Comparison of ENCODE assay signal across 1 cellular context in genomic region chr9:122092611-122093506, GRCh38.
TF ChIP-seq lines count a peak whose summit lies in the region.

TTLL11 (minus strand) TSS chr9:122093308; CDS start chr9:122093148, 160 bp downstream.

TF ChIP-seq in SK-N-SH, 30 proteins besides CTCF, POLR2A, EP300 and RAD21 (continued from another document):
- peak; percentile 99 for TF ChIP-seq SIN3A (IDR thresholded peaks at IDR 0.05; ENCODE audit: borderline replicate concordance, low read depth, low read length)
- TF ChIP-seq FOXJ3 (CRISPR knock-in tag; IDR thresholded peaks at IDR 0.05), result no peak
- TF ChIP-seq MXI1 (IDR thresholded peaks at IDR 0.05; ENCODE audit: low read depth, low read length), result peak; percentile 99
- no peak for TF ChIP-seq GATA2 (CRISPR knock-in tag; IDR thresholded peaks at IDR 0.05)
- no peak for TF ChIP-seq RXRA (IDR thresholded peaks at IDR 0.05; ENCODE audit: borderline replicate concordance, low read depth)
- no peak for TF ChIP-seq POLR2AphosphoS5 (IDR thresholded peaks at IDR 0.05; ENCODE audit: low read depth, low read length)
- no peak for TF ChIP-seq SMC3 (IDR thresholded peaks at IDR 0.05; ENCODE audit: low read depth, low read length)
- peak; percentile 93 for TF ChIP-seq REST (IDR thresholded peaks at IDR 0.05; ENCODE audit: low read depth, low read length)
- peak; percentile 94 for TF ChIP-seq USF2 (IDR thresholded peaks at IDR 0.05; ENCODE audit: borderline replicate concordance, low read depth, low read length)
- no peak for TF ChIP-seq TCF12 (IDR thresholded peaks at IDR 0.05)
- TF ChIP-seq FOXM1 (IDR thresholded peaks at IDR 0.05; ENCODE audit: low read depth), result no peak
- 0 out of 2 replicates have a peak, but pooled peaks have one; percentile 44 for TF ChIP-seq TAF1 (IDR thresholded peaks at IDR 0.05; ENCODE audit: borderline replicate concordance, low read depth, low read length)
- no peak for TF ChIP-seq FOSL2 (IDR thresholded peaks at IDR 0.05; ENCODE audit: borderline replicate concordance, low read depth)
- no peak for TF ChIP-seq MEF2A (IDR thresholded peaks at IDR 0.05; ENCODE audit: borderline replicate concordance, low read depth)
- no peak; the same call in 1 of the 2 replicates for TF ChIP-seq ELF1 (IDR thresholded peaks at IDR 0.05)
- TF ChIP-seq CHD2 (IDR thresholded peaks at IDR 0.05; ENCODE audit: low read length, partially characterized antibody), result peak; percentile 90
- peak; percentile 31; the same call in 1 of the 2 replicates for TF ChIP-seq NFIC (IDR thresholded peaks at IDR 0.05; ENCODE audit: borderline replicate concordance)
- 0 out of 2 replicates have a peak, but pooled peaks have one; percentile 44 for TF ChIP-seq RCOR1 (IDR thresholded peaks at IDR 0.05; ENCODE audit: low read length)
